14 cellular contexts compared by ENCODE assay signal in the genomic region with DNA sequence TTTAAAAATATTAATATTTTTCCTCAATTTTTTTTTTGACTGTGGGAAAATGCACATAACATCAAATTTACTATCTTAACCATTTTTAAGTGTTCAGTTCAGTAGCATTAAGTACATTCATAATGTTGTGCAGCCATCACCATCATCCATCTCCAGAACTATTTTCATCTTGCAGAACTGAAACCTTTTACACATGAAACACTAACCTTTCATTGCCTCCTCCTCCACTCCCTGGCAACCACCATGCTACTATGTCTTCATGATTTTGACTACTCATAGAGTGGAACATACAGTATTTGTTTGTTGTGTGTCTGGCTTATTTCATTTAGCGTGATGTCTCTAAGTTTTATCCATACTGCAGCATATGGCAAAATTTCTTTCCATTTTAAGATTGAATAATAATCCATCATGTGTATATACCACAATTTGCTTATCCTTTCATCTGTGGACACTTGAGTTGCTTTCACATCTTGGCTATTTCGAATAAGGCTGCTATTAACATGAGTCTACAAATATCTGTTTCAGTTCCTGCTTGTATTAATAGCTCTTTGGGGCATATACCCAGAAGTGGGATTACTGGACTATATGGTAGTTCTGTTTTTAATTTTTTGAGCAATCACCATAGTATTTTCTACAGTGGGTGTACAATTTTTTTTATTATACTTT.
A peak's percentile ranks its signal among the peaks of the same experiment; 100 is the strongest.
DNase-seq lines count a peak whose midpoint lies in the region; ATAC-seq, FAIRE-seq and TF ChIP-seq lines count a peak whose summit lies in the region.
"Had no signal": no experiment of that assay in that cellular context is flagged by ENCODE, and none has a peak within 500 bp of the region (broad histone marks: within the 10 kb centered on the region; RNA-seq: fewer than 3 reads in every experiment).

No MANE protein-coding gene starts in this region.

- DNase-seq in SIG-M5 treated with dmso at 0.1 percent for 504 hours (lab: John Stamatoyannopoulos, UW; ENCODE audit: unreplicated experiment) (peak; percentile 1), SIG-M5 (lab: John Stamatoyannopoulos, UW) (no peak), SJCRH30 (no peak), NCI-H524 (lab: John Stamatoyannopoulos, UW) (no peak), D721Med (ENCODE audit: insufficient read length, low spot score) (no peak)
- DNase-seq: NCI-H748 treated with DMSO at 0.1 percent for 48 hours, T-helper 1 cell had no signal

- H3K27ac ChIP-seq in SJCRH30 = no peak overlapping the region
- H3K27ac ChIP-seq: 22Rv1, ascending aorta had no signal

- H3K4me1 ChIP-seq in SJCRH30 = no peaks in the 10 kb centered on the region
- H3K4me1 ChIP-seq: ascending aorta had no signal

- no peaks in the 10 kb centered on the region for H3K27me3 ChIP-seq in SJCRH30
- H3K27me3 ChIP-seq: ascending aorta had no signal

- no peaks in the 10 kb centered on the region for H3K36me3 ChIP-seq in SJCRH30
- H3K36me3 ChIP-seq: ascending aorta had no signal

- H3K9me3 ChIP-seq in SJCRH30 (replicated peaks) = no peaks in the 10 kb centered on the region

- H3K4me3 ChIP-seq in SJCRH30 = no peak overlapping the region
- H3K4me3 ChIP-seq: ascending aorta had no signal

- peak; percentile 94 for ATAC-seq in HG02678 (IDR thresholded peaks at IDR 0.05; ENCODE audit: unreplicated experiment)
- peak; percentile 79 for ATAC-seq in HG03439 (IDR thresholded peaks at IDR 0.05; ENCODE audit: unreplicated experiment)
- ATAC-seq in GM18520 (IDR thresholded peaks at IDR 0.05; ENCODE audit: unreplicated experiment) = no peak
- ATAC-seq: sciatic nerve had no signal

- no peak for TF ChIP-seq CTCF in D721Med (IDR thresholded peaks at IDR 0.05; ENCODE audit: insufficient read depth, missing control alignments)

- FAIRE-seq in D721Med (lab: Jason Lieb, UNC) = no peak
- FAIRE-seq: H1 had no signal
